Comparison of ENCODE assay signal across 11 cellular contexts in genomic region chr6:109484161-109484560, GRCh38. TPM values are rescaled to one million over a fixed set of nuclear protein-coding genes. Genes with fewer than 3 reads are reported as not detected.
A peak's percentile ranks its signal among the peaks of the same experiment; 100 is the strongest.
DNase-seq lines count a peak whose midpoint lies in the region; ATAC-seq and TF ChIP-seq lines count a peak whose summit lies in the region.
"Had no signal": no experiment of that assay in that cellular context is flagged by ENCODE, and none has a peak within 500 bp of the region (broad histone marks: within the 10 kb centered on the region; RNA-seq: fewer than 3 reads in every experiment).

No MANE protein-coding gene starts in this region.

- DNase-seq in G401 (ENCODE audit: low spot score), result peak; percentile 29
- no peak for DNase-seq in PC-9
- DNase-seq in sigmoid colon, result no peak
- DNase-seq in stimulated activated CD4-positive, alpha-beta T cell treated with anti-CD3 and anti-CD28 coated beads, Interleukin-4, amount 100 ng/mL, for 24 hours, result no peak
- DNase-seq in brain microvascular endothelial cell, result no peak
- DNase-seq in left lobe of liver (ENCODE audit: low spot score), result no peak
- DNase-seq in GM13977 (ENCODE audit: low spot score), result no peak
- DNase-seq: NCI-H226 had no signal

- H3K9me2 ChIP-seq in PC-9 (ENCODE audit: insufficient read depth), result no peaks in the 10 kb centered on the region

- POLR2A ChIA-PET in PC-9 (lab: Charles Lee; ENCODE audit: unreplicated experiment), result interaction anchor here (0.6 kb wide), 1 partner anchor 43 kb away, joined by 8 read pairs; the partner anchor contains the start of genes PPIL6 and SMPD2

- H3K4me3 ChIP-seq in PC-9 (peak overlapping the region; percentile 53; the same call in 1 of the 2 replicates), endocrine pancreas (ENCODE audit: control insufficient read depth, insufficient read depth, low read length) (peak overlapping the region; percentile 81), sigmoid colon (peak overlapping the region in 2 of 4 donors; percentile 78 to 100), brain microvascular endothelial cell (ENCODE audit: low read depth, low read length) (no peak overlapping the region)

- H3K27me3 ChIP-seq in PC-9 (ENCODE audit: insufficient read depth, low read depth) (no peaks in the 10 kb centered on the region), endocrine pancreas (ENCODE audit: control insufficient read depth, insufficient read depth, low read length) (no peaks in the 10 kb centered on the region), sigmoid colon (no peaks in the 10 kb centered on the region), brain microvascular endothelial cell (replicated peaks) (no peaks in the 10 kb centered on the region)
- H3K27me3 ChIP-seq: cardiac muscle cell had no signal

- in situ Hi-C loops in G401 (cut with HindIII; ENCODE audit: low sequenced_read_pairs), result no loop called here
- in situ Hi-C loops in brain microvascular endothelial cell (cut with HindIII; ENCODE audit: low pct_ligation_motif_present, low sequenced_read_pairs), result no loop called here
- in situ Hi-C loops in GM13977 (cut with MboI; ENCODE audit: low pct_unique_long_range_greater_than_20kb, low sequenced_read_pairs, unreplicated experiment), result no loop called here

- no TSS peak for BruUV-seq in PC-9 (replicated peaks; lab: Mats Ljungman, UMichigan)

- 75 to 79% methylated on average over 3 of the region's 3 CpGs for whole genome bisulfite sequencing in sigmoid colon, 2 donors

- ATAC-seq in left lobe of liver, result no peak

- H3K36me3 ChIP-seq in PC-9 (ENCODE audit: low read depth) (peaks cover 24% of the 10 kb centered on the region), endocrine pancreas (ENCODE audit: control insufficient read depth, insufficient read depth, low read length) (no peaks in the 10 kb centered on the region), sigmoid colon (peaks cover 0 to 14% (median 0%) of the 10 kb centered on the region in 4 donors), brain microvascular endothelial cell (replicated peaks) (peaks cover 13% of the 10 kb centered on the region)
- H3K36me3 ChIP-seq: cardiac muscle cell, prostate gland had no signal

- TF ChIP-seq EP300 in sigmoid colon (IDR thresholded peaks at IDR 0.05), result no peak

- no peak for TF ChIP-seq POLR2A in sigmoid colon (IDR thresholded peaks at IDR 0.05)

- no peak overlapping the region for H3K9ac ChIP-seq in endocrine pancreas (ENCODE audit: control insufficient read depth, insufficient read depth, low read length)

- peaks cover 46% of the 10 kb centered on the region for H3K4me1 ChIP-seq in PC-9 (replicated peaks; ENCODE audit: insufficient read depth)
- H3K4me1 ChIP-seq in endocrine pancreas (ENCODE audit: control insufficient read depth, insufficient read depth, low read length), result peaks cover 8% of the 10 kb centered on the region
- peaks cover 3 to 34% (median 32%) of the 10 kb centered on the region in 4 donors for H3K4me1 ChIP-seq in sigmoid colon

- H3K27ac ChIP-seq in PC-9, result no peak overlapping the region
- peak overlapping the region; percentile 73 to 90 (median 79) for H3K27ac ChIP-seq in sigmoid colon
- H3K27ac ChIP-seq in brain microvascular endothelial cell, result no peak overlapping the region
- H3K27ac ChIP-seq: cardiac muscle cell had no signal

- CTCF ChIA-PET in PC-9 (lab: Charles Lee), result interaction anchor here (0.6 kb wide), 1 partner anchor 11 kb away, joined by 3 read pairs; no protein-coding TSS in a partner anchor

- intact Hi-C loops in PC-9 (cut with micrococcal nuclease; ENCODE audit: unreplicated experiment), result loop anchor here (10.0 kb wide), 1 partner anchor 389 kb away; the partner anchor contains the start of genes CEP57L1 and SESN1
- intact Hi-C loops in sigmoid colon (cut with DNase I), result loop anchor here (5.0 kb wide), 1 partner anchor 208 kb away; the partner anchor contains the start of genes AK9 and FIG4

- TF ChIP-seq CTCF in PC-9 (conservative IDR thresholded peaks at IDR 0.05), result no peak
- TF ChIP-seq CTCF in sigmoid colon (IDR thresholded peaks at IDR 0.05), result no peak
- TF ChIP-seq CTCF in brain microvascular endothelial cell (IDR thresholded peaks at IDR 0.05; ENCODE audit: low read depth, low read length, missing control alignments), result no peak
- no peak for TF ChIP-seq CTCF in GM13977 (IDR thresholded peaks at IDR 0.05; ENCODE audit: extremely low read depth, insufficient read depth, missing control alignments)

- H3K4me2 ChIP-seq in PC-9, result peak overlapping the region; percentile 82

- H3K9me3 ChIP-seq in PC-9 (ENCODE audit: insufficient read depth, low read depth) (no peaks in the 10 kb centered on the region), endocrine pancreas (ENCODE audit: control insufficient read depth, low read length) (no peaks in the 10 kb centered on the region), sigmoid colon (no peaks in the 10 kb centered on the region)
- H3K9me3 ChIP-seq: prostate gland had no signal

- peaks cover 37% of the 10 kb centered on the region for H3K79me2 ChIP-seq in PC-9 (ENCODE audit: low read depth)

- peaks cover 18% of the 10 kb centered on the region; the same call in 1 of the 2 replicates for H3F3A ChIP-seq in PC-9 (ENCODE audit: insufficient read depth, low read depth)

- H2AFZ ChIP-seq in PC-9, result 0 out of 2 replicates have a peak overlapping the region, but pooled peaks have one; percentile 79

- H4K20me1 ChIP-seq in PC-9 (ENCODE audit: insufficient read depth), result peaks cover 10% of the 10 kb centered on the region

RNA-seq across cellular contexts. Expression of gene ZBTB24, which starts 1.1 kb away (rescaled TPM):
- total RNA-seq in G401 (2014; rRNA removed; shearing (Covaris generic)), result 6.6 and 12.7 TPM in 2 replicates
- total RNA-seq in PC-9 (2021) (5.4 and 7.2 TPM in 2 replicates), sigmoid colon (1 to 10 TPM; 4.6 to 8.2 (median 6.3) TPM), left lobe of liver (2.3 TPM)
- 1 to 10 TPM; 2.1 to 5.1 (median 2.4) TPM for polyA plus RNA-seq in sigmoid colon

RNA-seq across cellular contexts. Expression of gene MICAL1, which starts 28.6 kb away (rescaled TPM):
- 20.4 and 21.3 TPM in 2 replicates for total RNA-seq in G401 (2014; rRNA removed; shearing (Covaris generic))
- total RNA-seq in PC-9 (2021) (10.8 and 17.7 TPM in 2 replicates), sigmoid colon (10 to 100 TPM in 2 of 4 donors, 1 to 10 TPM in 2; 7.8 to 23.5 (median 10.7) TPM), left lobe of liver (2.4 TPM)
- polyA plus RNA-seq in sigmoid colon, result 10 to 100 TPM; 14.8 to 71.3 (median 19.8) TPM

RNA-seq across cellular contexts. Expression of gene SMPD2, which starts 43.6 kb away (rescaled TPM):
- 16.1 and 21.8 TPM in 2 replicates for total RNA-seq in G401 (2014; rRNA removed; shearing (Covaris generic))
- total RNA-seq in PC-9 (2021) (8.2 and 10.3 TPM in 2 replicates), sigmoid colon (10 to 100 TPM in 1 of 4 donors, 1 to 10 TPM in 3; 2.4 to 18.3 (median 6.6) TPM), left lobe of liver (4.7 TPM)
- polyA plus RNA-seq in sigmoid colon, result 10 to 100 TPM; 14.4 to 19.2 (median 16.6) TPM

RNA-seq across cellular contexts. Expression of gene PPIL6, which starts 43.7 kb away (rescaled TPM):
- total RNA-seq in G401 (2014; rRNA removed; shearing (Covaris generic)), result 2.8 and 4.2 TPM in 2 replicates
- 13.0 and 15.5 TPM in 2 replicates for total RNA-seq in PC-9 (2021)
- total RNA-seq in sigmoid colon, result 10 to 100 TPM in 1 of 4 donors, 1 to 10 TPM in 3; 1.4 to 10.2 (median 4.3) TPM
- polyA plus RNA-seq in sigmoid colon, result 1 to 10 TPM in 1 of 3 donors, under 1 TPM in 2; 0.44 to 1.4 (median 0.60) TPM
- total RNA-seq in left lobe of liver, result 0.30 TPM

Comparison
In these comparisons a context has a peak if more than half of its experiments do, and no peak if none do; other contexts are left out.
1. H3K27ac ChIP-seq: peak in sigmoid colon (4 of 4); none in PC-9 (single experiment) and brain microvascular endothelial cell (single experiment).